11 cellular contexts compared by ENCODE assay signal in the genomic region with DNA sequence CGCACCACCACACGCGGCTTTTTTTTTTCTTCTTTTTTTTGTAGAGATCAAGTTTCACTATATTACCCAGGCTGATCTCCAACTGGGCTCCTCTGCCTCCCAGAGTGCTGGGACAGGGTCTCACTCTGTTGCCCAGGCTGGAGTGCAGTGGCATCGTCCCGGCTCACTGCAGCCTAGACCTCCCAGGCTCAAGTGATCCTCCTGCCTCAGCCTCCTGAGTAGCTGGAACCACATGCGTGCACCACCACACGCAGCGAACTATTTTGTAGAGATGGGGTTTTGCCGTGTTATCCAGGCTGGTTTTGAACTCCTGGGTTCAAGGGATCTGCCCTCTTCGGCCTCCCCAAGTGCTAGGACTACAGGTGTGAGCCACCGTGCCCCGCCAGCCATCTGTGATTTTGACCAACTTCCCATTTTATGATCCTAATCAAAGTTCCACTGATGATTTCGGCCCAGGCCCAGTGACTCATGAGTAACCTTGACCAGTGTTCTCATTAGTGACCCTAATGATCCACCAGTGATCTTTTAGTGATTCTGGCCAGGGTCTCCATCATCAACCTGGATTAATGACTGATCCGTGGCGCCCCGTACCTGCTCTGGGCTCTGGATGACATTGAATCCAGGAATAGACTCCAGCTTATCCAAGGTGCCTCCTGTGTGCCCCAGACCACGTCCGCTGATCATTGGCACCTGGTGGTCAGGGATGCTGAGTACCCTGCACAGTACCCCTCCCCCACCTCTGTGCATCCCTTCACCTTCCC. TPM values are rescaled to one million over a fixed set of nuclear protein-coding genes. Genes with fewer than 3 reads are reported as not detected.
DNase-seq lines count a peak whose midpoint lies in the region; ATAC-seq and TF ChIP-seq lines count a peak whose summit lies in the region.
"Had no signal": no experiment of that assay in that cellular context is flagged by ENCODE, and none has a peak within 500 bp of the region (broad histone marks: within the 10 kb centered on the region; RNA-seq: fewer than 3 reads in every experiment).

No MANE protein-coding gene starts in this region.

- peaks cover 34 to 42% (median 39%) of the 10 kb centered on the region in 3 donors for H3K4me1 Mint-ChIP-seq in T-cell
- peaks cover 44 to 72% of the 10 kb centered on the region in 2 donors for H3K4me1 Mint-ChIP-seq in stimulated activated naive B cell treated with anti-CD40 and anti-IgM and Interleukin-4, amounts not matched to agents 10 μg/mL and 1 μg/mL and 100 μg/mL, for 72 hours

- ATAC-seq in T-cell (replicated peaks in 1 of 4) (no peak), right cardiac atrium (no peak)
- no peak for ATAC-seq in stimulated activated naive B cell treated with anti-CD40 and anti-IgM and Interleukin-4, amounts not matched to agents 10 μg/mL and 1 μg/mL and 100 μg/mL, for 72 hours (replicated peaks)

- CTCF ChIA-PET in T-cell (lab: Charles Lee) = interaction anchor here in 1 of 2 donors (0.5 kb wide), 1 partner anchor 12 kb away, joined by 6 read pairs; no protein-coding TSS in a partner anchor

- DNase-seq in activated CD8-positive, alpha-beta memory T cell treated with anti-CD3 and anti-CD28 coated beads for 24 hours = peak; percentile 63
- DNase-seq in activated CD8-positive, alpha-beta memory T cell treated with anti-CD3 and anti-CD28 coated beads, Interleukin-2, amount 50 U/mL, for 4 hours = no peak
- no peak for DNase-seq in T-cell
- DNase-seq in right cardiac atrium = peak in 2 of 3 donors; percentile 57 to 59
- no peak for DNase-seq in stimulated activated naive B cell treated with anti-CD40 and anti-IgM and Interleukin-4, amounts not matched to agents 10 μg/mL and 1 μg/mL and 100 μg/mL, for 72 hours
- DNase-seq in stimulated activated CD4-positive, alpha-beta T cell treated with anti-CD3 and anti-CD28 coated beads, Interleukin-12 subunit alpha, Interleukin-12 subunit beta, amount 100 ng/mL, for 4 hours = no peak
- DNase-seq in NCI-H2171 (lab: John Stamatoyannopoulos, UW) = no peak
- DNase-seq in BE2C = no peak
- DNase-seq: activated CD4-positive, alpha-beta T cell treated with anti-CD3 and anti-CD28 coated beads for 48 hours; NCI-H1105 treated with DMSO at 0.1 percent for 48 hours had no signal

- intact Hi-C loops in right cardiac atrium (cut with DNase I) = no loop called here

- no peak for TF ChIP-seq CTCF in BE2C (IDR thresholded peaks at IDR 0.05; ENCODE audit: low read depth, low read length)

- H3K27ac Mint-ChIP-seq in T-cell = peak overlapping the region; percentile 88 to 89
- H3K27ac Mint-ChIP-seq in stimulated activated naive B cell treated with anti-CD40 and anti-IgM and Interleukin-4, amounts not matched to agents 10 μg/mL and 1 μg/mL and 100 μg/mL, for 72 hours = peak overlapping the region; percentile 94

- no peaks in the 10 kb centered on the region for H3K27me3 ChIP-seq in right cardiac atrium (ENCODE audit: control insufficient read depth, insufficient read depth)
- H3K27me3 ChIP-seq in BE2C = peaks cover 40% of the 10 kb centered on the region

- H3K27me3 Mint-ChIP-seq in T-cell = no peaks in the 10 kb centered on the region
- H3K27me3 Mint-ChIP-seq in stimulated activated naive B cell treated with anti-CD40 and anti-IgM and Interleukin-4, amounts not matched to agents 10 μg/mL and 1 μg/mL and 100 μg/mL, for 72 hours = no peaks in the 10 kb centered on the region

- peak overlapping the region; percentile 65 to 87 (median 76) for H3K4me3 Mint-ChIP-seq in T-cell
- peak overlapping the region; percentile 87 to 93 for H3K4me3 Mint-ChIP-seq in stimulated activated naive B cell treated with anti-CD40 and anti-IgM and Interleukin-4, amounts not matched to agents 10 μg/mL and 1 μg/mL and 100 μg/mL, for 72 hours

- peaks cover 3% of the 10 kb centered on the region for H3K36me3 Mint-ChIP-seq in T-cell
- H3K36me3 Mint-ChIP-seq in stimulated activated naive B cell treated with anti-CD40 and anti-IgM and Interleukin-4, amounts not matched to agents 10 μg/mL and 1 μg/mL and 100 μg/mL, for 72 hours = peaks cover 42 to 44% of the 10 kb centered on the region in 2 donors

- H3K9me3 ChIP-seq in right cardiac atrium (ENCODE audit: control insufficient read depth, low read length) (no peaks in the 10 kb centered on the region), BE2C (peaks cover 5% of the 10 kb centered on the region; the same call in 1 of the 2 replicates)

- H3K4me3 ChIP-seq in right cardiac atrium (ENCODE audit: low read length) (no peak overlapping the region), BE2C (ENCODE audit: low read depth, low read length) (no peak overlapping the region)

- H3K9me3 Mint-ChIP-seq in T-cell = no peaks in the 10 kb centered on the region
- no peaks in the 10 kb centered on the region for H3K9me3 Mint-ChIP-seq in stimulated activated naive B cell treated with anti-CD40 and anti-IgM and Interleukin-4, amounts not matched to agents 10 μg/mL and 1 μg/mL and 100 μg/mL, for 72 hours

- H3K36me3 ChIP-seq in BE2C = peaks cover 10% of the 10 kb centered on the region

- 90% methylated on average over 18 of the region's 18 CpGs for WGBS in right cardiac atrium

- POLR2A ChIA-PET in T-cell (lab: Charles Lee) = no interaction called here

- H3K4me1 ChIP-seq in right cardiac atrium (ENCODE audit: control insufficient read depth, insufficient read depth, low read length) = no peaks in the 10 kb centered on the region
- peaks cover 17% of the 10 kb centered on the region for H3K4me1 ChIP-seq in BE2C

- no peak overlapping the region for H3K27ac ChIP-seq in right cardiac atrium (ENCODE audit: low read length)

RNA-seq across cellular contexts. Expression of a gene that starts 1.7 kb away (rescaled TPM):
- total RNA-seq in T-cell (10 to 100 TPM; 11.6 to 29.1 (median 14.9) TPM), right cardiac atrium (10 to 100 TPM; 14.6 to 35.5 (median 19.3) TPM)
- polyA plus RNA-seq in right cardiac atrium = 18.5 TPM
- polyA plus RNA-seq in BE2C (2012; ENCODE audit: insufficient read depth, insufficient read length, low read depth) = 5.2 TPM

RNA-seq across cellular contexts. Expression of a gene that starts 2.7 kb away (rescaled TPM):
- total RNA-seq in T-cell (1 to 10 TPM; 3.3 to 5.6 (median 4.0) TPM), right cardiac atrium (1 to 10 TPM in 2 of 4 donors, not detected in 2; 1.4 to 2.2 TPM)
- not detected for polyA plus RNA-seq in right cardiac atrium
- polyA plus RNA-seq in BE2C (2012; ENCODE audit: insufficient read depth, insufficient read length, low read depth) = 8.2 TPM

RNA-seq across cellular contexts. Expression of a gene that starts 17.6 kb away (rescaled TPM):
- total RNA-seq in T-cell (1 to 10 TPM; 3.7 to 6.7 (median 5.4) TPM), right cardiac atrium (under 1 TPM in 3 of 4 donors, not detected in 1; 0.08 to 0.14 (median 0.09) TPM)
- not detected for polyA plus RNA-seq in right cardiac atrium
- 1.3 TPM for polyA plus RNA-seq in BE2C (2012; ENCODE audit: insufficient read depth, insufficient read length, low read depth)
- total RNA-seq: pulmonary artery endothelial cell had no signal

RNA-seq across cellular contexts. Expression of a gene that starts 20.1 kb away (rescaled TPM):
- total RNA-seq in T-cell (100 to 1,000 TPM in 2 of 5 donors, 10 to 100 TPM in 3; 80.1 to 110 (median 94.6) TPM), right cardiac atrium (10 to 100 TPM; 23.3 to 35.0 (median 28.6) TPM)
- 29.1 TPM for polyA plus RNA-seq in right cardiac atrium
- 201 TPM for polyA plus RNA-seq in BE2C (2012; ENCODE audit: insufficient read depth, insufficient read length, low read depth)

RNA-seq across cellular contexts. Expression of a gene that starts 20.6 kb away (rescaled TPM):
- total RNA-seq in T-cell (100 to 1,000 TPM in 4 of 5 donors, 10 to 100 TPM in 1; 90.5 to 188 (median 185) TPM), right cardiac atrium (10 to 100 TPM; 32.2 to 33.7 (median 33.3) TPM)
- polyA plus RNA-seq in right cardiac atrium = 29.0 TPM
- polyA plus RNA-seq in BE2C (2012; ENCODE audit: insufficient read depth, insufficient read length, low read depth) = 126 TPM

Comparison
In these comparisons a context has a peak if more than half of its experiments do, and no peak if none do; other contexts are left out.
1. DNase-seq: peak in activated CD8-positive, alpha-beta memory T cell treated with anti-CD3 and anti-CD28 coated beads for 24 hours (single experiment) and right cardiac atrium (2 of 3); none in activated CD8-positive, alpha-beta memory T cell treated with anti-CD3 and anti-CD28 coated beads, Interleukin-2, amount 50 U/mL, for 4 hours (single experiment), T-cell (0 of 34), stimulated activated naive B cell treated with anti-CD40 and anti-IgM and Interleukin-4, amounts not matched to agents 10 μg/mL and 1 μg/mL and 100 μg/mL, for 72 hours (single experiment), stimulated activated CD4-positive, alpha-beta T cell treated with anti-CD3 and anti-CD28 coated beads, Interleukin-12 subunit alpha, Interleukin-12 subunit beta, amount 100 ng/mL, for 4 hours (single experiment), NCI-H2171 (single experiment) and BE2C (single experiment).
2. RNA of a gene that starts 17.6 kb away (total RNA-seq): 3.7 to 6.7 TPM in T-cell; 0.08 to 0.14 TPM in right cardiac atrium; every median in the first group is over 4 times any median in the second.